17 cellular contexts compared by ENCODE assay signal in the genomic region with DNA sequence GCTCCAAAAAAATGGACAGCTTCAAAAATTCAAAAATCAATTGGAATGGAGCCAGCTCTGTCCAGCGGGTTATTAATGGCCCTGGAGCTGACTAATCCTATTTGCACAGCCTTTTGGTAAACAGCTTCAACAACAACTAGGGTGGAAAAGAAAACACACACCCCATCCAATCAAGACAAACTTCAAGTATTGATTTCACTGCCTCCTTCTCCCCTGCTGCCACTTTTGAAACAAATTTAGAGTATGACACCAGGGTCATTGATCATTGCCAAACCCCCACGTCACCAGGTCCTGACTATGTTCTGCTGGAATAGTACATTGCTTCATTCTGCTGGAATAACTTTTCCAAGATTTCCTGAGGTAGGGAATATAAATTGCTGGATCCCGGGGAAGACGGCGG. TPM values are rescaled to one million over a fixed set of nuclear protein-coding genes. Genes with fewer than 3 reads are reported as not detected.
DNase-seq lines count a peak whose midpoint lies in the region; ATAC-seq and TF ChIP-seq lines count a peak whose summit lies in the region.
"Had no signal": no experiment of that assay in that cellular context is flagged by ENCODE, and none has a peak within 500 bp of the region (broad histone marks: within the 10 kb centered on the region; RNA-seq: fewer than 3 reads in every experiment).

No MANE protein-coding gene starts in this region.

- peak; percentile 2 for DNase-seq in DMS79 treated with DMSO at 0.1 percent for 48 hours (lab: John Stamatoyannopoulos, UW)
- DNase-seq in DMS79 (lab: John Stamatoyannopoulos, UW), result no peak
- DNase-seq in NCI-H748 (lab: John Stamatoyannopoulos, UW; ENCODE audit: unreplicated experiment), result peak; percentile 75
- peak; percentile 84 for DNase-seq in SHP77 treated with DMSO at 0.1 percent for 48 hours (lab: John Stamatoyannopoulos, UW)
- DNase-seq in progenitor cell of endocrine pancreas (ENCODE audit: low spot score, unreplicated experiment), result no peak
- DNase-seq in activated CD4-positive, alpha-beta T cell treated with anti-CD3 and anti-CD28 coated beads for 1 hour, result no peak
- DNase-seq in activated T-cell treated with anti-CD3 and anti-CD28 coated beads, Interleukin-2, amount 50 U/mL, for 72 hours, result no peak
- DNase-seq in stimulated activated CD4-positive, alpha-beta T cell treated with anti-CD3 and anti-CD28 coated beads, Interleukin-2, amount 100 ng/mL, for 48 hours, result no peak
- DNase-seq: 8988T; CD4-positive, alpha-beta memory T cell; EL; KBM-7; NCI-H1694; NCI-H2107; NCI-H226; T-helper 17 cell had no signal

- no peak for ATAC-seq in activated T-cell treated with anti-CD3 and anti-CD28 coated beads, Interleukin-2, amount 50 U/mL, for 72 hours (replicated peaks in 1 of 2)
- ATAC-seq: GM23338, T-helper 17 cell had no signal

- peak overlapping the region; percentile 93 for H3K27ac Mint-ChIP-seq in progenitor cell of endocrine pancreas
- no peak overlapping the region for H3K27ac Mint-ChIP-seq in activated T-cell treated with anti-CD3 and anti-CD28 coated beads, Interleukin-2, amount 50 U/mL, for 72 hours
- H3K27ac Mint-ChIP-seq: CD4-positive, alpha-beta memory T cell; GM23338; T-helper 17 cell had no signal

- no peak for TF ChIP-seq CTCF in progenitor cell of endocrine pancreas (IDR thresholded peaks at IDR 0.05; ENCODE audit: unreplicated experiment)

- H3K9me3 Mint-ChIP-seq in progenitor cell of endocrine pancreas (ENCODE audit: low read depth), result peaks cover 10% of the 10 kb centered on the region
- H3K9me3 Mint-ChIP-seq in activated T-cell treated with anti-CD3 and anti-CD28 coated beads, Interleukin-2, amount 50 U/mL, for 72 hours, result no peaks in the 10 kb centered on the region
- H3K9me3 Mint-ChIP-seq: CD4-positive, alpha-beta memory T cell had no signal

- H3K4me3 Mint-ChIP-seq in progenitor cell of endocrine pancreas (ENCODE audit: low read depth), result peak overlapping the region; percentile 37
- no peak overlapping the region for H3K4me3 Mint-ChIP-seq in activated T-cell treated with anti-CD3 and anti-CD28 coated beads, Interleukin-2, amount 50 U/mL, for 72 hours
- H3K4me3 Mint-ChIP-seq: CD4-positive, alpha-beta memory T cell; GM23338; T-helper 17 cell had no signal

- H3K36me3 Mint-ChIP-seq in progenitor cell of endocrine pancreas (ENCODE audit: insufficient read depth), result peaks cover 10% of the 10 kb centered on the region
- H3K36me3 Mint-ChIP-seq in activated T-cell treated with anti-CD3 and anti-CD28 coated beads, Interleukin-2, amount 50 U/mL, for 72 hours (ENCODE audit: insufficient read depth in 2 of 2), result no peaks in the 10 kb centered on the region
- H3K36me3 Mint-ChIP-seq: CD4-positive, alpha-beta memory T cell had no signal

- peaks cover 56% of the 10 kb centered on the region for H3K4me1 Mint-ChIP-seq in progenitor cell of endocrine pancreas (ENCODE audit: low read depth)
- H3K4me1 Mint-ChIP-seq in activated T-cell treated with anti-CD3 and anti-CD28 coated beads, Interleukin-2, amount 50 U/mL, for 72 hours (ENCODE audit: low read depth), result no peaks in the 10 kb centered on the region
- H3K4me1 Mint-ChIP-seq: CD4-positive, alpha-beta memory T cell; T-helper 17 cell had no signal

- peaks cover 7% of the 10 kb centered on the region for H3K27me3 Mint-ChIP-seq in progenitor cell of endocrine pancreas
- peaks cover 27% of the 10 kb centered on the region for H3K27me3 Mint-ChIP-seq in activated T-cell treated with anti-CD3 and anti-CD28 coated beads, Interleukin-2, amount 50 U/mL, for 72 hours (ENCODE audit: low read depth)

RNA-seq across cellular contexts. Expression of a gene that starts 56.8 kb away (rescaled TPM):
- total RNA-seq in progenitor cell of endocrine pancreas, result 75.9 and 81.2 TPM in 2 replicates
- 100 to 1,000 TPM; 188 to 237 TPM for total RNA-seq in activated T-cell treated with anti-CD3 and anti-CD28 coated beads, Interleukin-2, amount 50 U/mL, for 72 hours

Comparison
In these comparisons a context has a peak if more than half of its experiments do, and no peak if none do; other contexts are left out.
1. DNase-seq: peak in DMS79 treated with DMSO at 0.1 percent for 48 hours (single experiment), NCI-H748 (single experiment) and SHP77 treated with DMSO at 0.1 percent for 48 hours (single experiment); none in DMS79 (single experiment), progenitor cell of endocrine pancreas (single experiment), activated CD4-positive, alpha-beta T cell treated with anti-CD3 and anti-CD28 coated beads for 1 hour (single experiment), activated T-cell treated with anti-CD3 and anti-CD28 coated beads, Interleukin-2, amount 50 U/mL, for 72 hours (0 of 2) and stimulated activated CD4-positive, alpha-beta T cell treated with anti-CD3 and anti-CD28 coated beads, Interleukin-2, amount 100 ng/mL, for 48 hours (0 of 2).